Comparison of ENCODE assay signal across 1 cellular context in the genomic region with DNA sequence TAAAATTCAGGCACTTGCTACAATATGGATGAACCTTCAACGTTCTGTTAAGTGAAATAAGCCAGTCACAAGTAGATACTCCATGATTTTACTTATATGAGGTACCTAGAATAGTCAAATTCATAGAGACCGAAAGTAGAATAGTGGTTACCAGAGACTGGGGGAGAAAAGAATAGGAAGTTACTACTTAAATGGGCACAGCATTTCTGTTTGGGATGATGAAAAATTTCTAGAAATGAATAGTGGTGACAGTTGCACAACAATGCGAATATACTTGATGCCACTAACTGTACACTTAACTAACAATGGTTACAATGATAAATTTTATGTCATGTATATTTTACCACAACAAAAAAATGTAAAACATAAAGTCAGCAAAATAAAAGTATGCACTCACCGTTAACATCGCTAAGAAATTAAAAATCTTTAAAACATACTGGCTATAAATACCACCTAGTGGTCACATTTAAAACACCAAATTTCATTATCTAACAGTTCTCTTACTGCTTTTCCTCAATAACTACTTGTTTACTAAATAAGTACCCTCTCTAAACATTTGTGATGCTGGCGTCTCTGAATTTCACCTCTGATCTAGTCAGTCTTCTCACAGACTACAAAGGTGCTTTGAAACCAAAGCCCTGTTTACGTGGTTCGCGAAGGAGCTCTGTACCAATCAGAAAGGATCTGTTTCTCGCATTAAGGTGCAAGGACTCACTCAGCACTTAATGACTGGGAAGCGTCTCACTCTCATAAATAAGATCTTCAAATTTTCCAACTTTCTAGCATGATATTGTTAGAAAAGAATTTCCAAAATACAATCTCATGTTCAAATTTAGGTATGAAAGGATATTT.
TF ChIP-seq lines count a peak whose summit lies in the region.

No MANE protein-coding gene starts in this region.

TF ChIP-seq in K562, 482 proteins besides CTCF, POLR2A, EP300 and RAD21:
- TF ChIP-seq PRMT5 (CRISPR knock-in tag; IDR thresholded peaks at IDR 0.05) (no peak), MAFF (IDR thresholded peaks at IDR 0.05; ENCODE audit: low read length) (peak; percentile 58), ZNF551 (CRISPR knock-in tag; IDR thresholded peaks at IDR 0.05) (no peak), NCOA4 (IDR thresholded peaks at IDR 0.05; ENCODE audit: partially characterized antibody) (no peak), C11orf30 (IDR thresholded peaks at IDR 0.05; ENCODE audit: low read depth) (peak; percentile 89), BRD4 (IDR thresholded peaks at IDR 0.05) (no peak), SREBF2 (CRISPR knock-in tag; IDR thresholded peaks at IDR 0.05) (no peak), MAFK (IDR thresholded peaks at IDR 0.05; ENCODE audit: low read length) (0 out of 2 replicates have a peak, but pooled peaks have one; percentile 39), TAL1 (IDR thresholded peaks at IDR 0.05) (no peak), POLR2B (IDR thresholded peaks at IDR 0.05; ENCODE audit: low read depth, partially characterized antibody) (no peak), SIN3B (IDR thresholded peaks at IDR 0.05; ENCODE audit: low read depth) (no peak), PHB2 (IDR thresholded peaks at IDR 0.05; ENCODE audit: low read depth) (no peak), XRCC4 (IDR thresholded peaks at IDR 0.05; ENCODE audit: extremely low read depth, insufficient read depth, insufficient read length) (no peak), TBP (optimal IDR thresholded peaks at IDR 0.05; ENCODE audit: low read depth, low read length) (no peak), SNIP1 (IDR thresholded peaks at IDR 0.05; ENCODE audit: low read depth) (no peak), FOXM1 (IDR thresholded peaks at IDR 0.05; ENCODE audit: low read depth) (no peak), FOXM1 (CRISPR knock-in tag; IDR thresholded peaks at IDR 0.05; ENCODE audit: low read depth) (no peak), MEF2D (tag; conservative IDR thresholded peaks at IDR 0.05; ENCODE audit: low read depth) (no peak), CEBPB (tag; IDR thresholded peaks at IDR 0.05) (peak; percentile 81), ZEB2 (IDR thresholded peaks at IDR 0.05) (no peak), FOXK1 (CRISPR knock-in tag; IDR thresholded peaks at IDR 0.05; ENCODE audit: borderline replicate concordance) (no peak), NFATC3 (IDR thresholded peaks at IDR 0.05) (no peak), ZNF696 (CRISPR knock-in tag; conservative IDR thresholded peaks at IDR 0.05) (no peak), TARDBP (IDR thresholded peaks at IDR 0.05) (no peak), ZNF174 (CRISPR knock-in tag; IDR thresholded peaks at IDR 0.05) (no peak), ELF4 (CRISPR knock-in tag; IDR thresholded peaks at IDR 0.05) (no peak), ZNF217 (CRISPR knock-in tag; IDR thresholded peaks at IDR 0.05) (no peak), HCFC1 (IDR thresholded peaks at IDR 0.05; ENCODE audit: low read depth, low read length) (no peak), GATA2 (CRISPR knock-in tag; IDR thresholded peaks at IDR 0.05) (no peak), CEBPG (CRISPR knock-in tag; IDR thresholded peaks at IDR 0.05) (no peak), CEBPG (tag; conservative IDR thresholded peaks at IDR 0.05 in 1 of 2, IDR thresholded peaks at IDR 0.05 in 1 of 2) (peak in 1 of 2 experiments; percentile 81; a peak in 3 of 4 replicates), SMC3 (conservative IDR thresholded peaks at IDR 0.05; ENCODE audit: insufficient read depth, low read depth, low read length) (0 out of 2 replicates have a peak, but pooled peaks have one; percentile 13), PHTF2 (CRISPR knock-in tag; IDR thresholded peaks at IDR 0.05) (no peak), FOXK2 (conservative IDR thresholded peaks at IDR 0.05 in 1 of 2, IDR thresholded peaks at IDR 0.05 in 1 of 2; ENCODE audit: low read depth in 2 of 2) (0 out of 4 replicates have a peak, but pooled peaks of 1 of the 2 experiments have one; percentile 28), CAMTA2 (CRISPR knock-in tag; conservative IDR thresholded peaks at IDR 0.05) (no peak), SLC30A9 (CRISPR knock-in tag; IDR thresholded peaks at IDR 0.05) (no peak), ZNF324 (CRISPR knock-in tag; IDR thresholded peaks at IDR 0.05) (no peak), MAFG (tag; conservative IDR thresholded peaks at IDR 0.05) (peak; percentile 76), ELF1 (tag; IDR thresholded peaks at IDR 0.05) (no peak), TAF7 (tag; IDR thresholded peaks at IDR 0.05) (no peak), BCOR (IDR thresholded peaks at IDR 0.05) (no peak), THRA (IDR thresholded peaks at IDR 0.05) (no peak), NONO (IDR thresholded peaks at IDR 0.05; ENCODE audit: low read depth in 2 of 2, low read length in 1 of 2) (no peak), CHD2 (IDR thresholded peaks at IDR 0.05; ENCODE audit: low read depth, low read length) (no peak), U2AF2 (optimal IDR thresholded peaks at IDR 0.05; ENCODE audit: low read depth, low read length) (no peak), HDAC6 (IDR thresholded peaks at IDR 0.05; ENCODE audit: low read depth, low read length) (no peak), ZNF316 (IDR thresholded peaks at IDR 0.05) (peak; percentile 95), ZC3H11A (IDR thresholded peaks at IDR 0.05; ENCODE audit: low read depth, low read length) (no peak)
- TF ChIP-seq, protein P1, sequence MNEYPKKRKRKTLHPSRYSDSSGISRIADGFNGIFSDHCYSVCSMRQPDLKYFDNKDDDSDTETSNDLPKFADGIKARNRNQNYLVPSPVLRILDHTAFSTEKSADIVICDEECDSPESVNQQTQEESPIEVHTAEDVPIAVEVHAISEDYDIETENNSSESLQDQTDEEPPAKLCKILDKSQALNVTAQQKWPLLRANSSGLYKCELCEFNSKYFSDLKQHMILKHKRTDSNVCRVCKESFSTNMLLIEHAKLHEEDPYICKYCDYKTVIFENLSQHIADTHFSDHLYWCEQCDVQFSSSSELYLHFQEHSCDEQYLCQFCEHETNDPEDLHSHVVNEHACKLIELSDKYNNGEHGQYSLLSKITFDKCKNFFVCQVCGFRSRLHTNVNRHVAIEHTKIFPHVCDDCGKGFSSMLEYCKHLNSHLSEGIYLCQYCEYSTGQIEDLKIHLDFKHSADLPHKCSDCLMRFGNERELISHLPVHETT (CRISPR knock-in tag; conservative IDR thresholded peaks at IDR 0.05 in 1 of 2, IDR thresholded peaks at IDR 0.05 in 1 of 2), result no peak
- TF ChIP-seq, protein P2, sequence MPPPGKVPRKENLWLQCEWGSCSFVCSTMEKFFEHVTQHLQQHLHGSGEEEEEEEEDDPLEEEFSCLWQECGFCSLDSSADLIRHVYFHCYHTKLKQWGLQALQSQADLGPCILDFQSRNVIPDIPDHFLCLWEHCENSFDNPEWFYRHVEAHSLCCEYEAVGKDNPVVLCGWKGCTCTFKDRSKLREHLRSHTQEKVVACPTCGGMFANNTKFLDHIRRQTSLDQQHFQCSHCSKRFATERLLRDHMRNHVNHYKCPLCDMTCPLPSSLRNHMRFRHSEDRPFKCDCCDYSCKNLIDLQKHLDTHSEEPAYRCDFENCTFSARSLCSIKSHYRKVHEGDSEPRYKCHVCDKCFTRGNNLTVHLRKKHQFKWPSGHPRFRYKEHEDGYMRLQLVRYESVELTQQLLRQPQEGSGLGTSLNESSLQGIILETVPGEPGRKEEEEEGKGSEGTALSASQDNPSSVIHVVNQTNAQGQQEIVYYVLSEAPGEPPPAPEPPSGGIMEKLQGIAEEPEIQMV (tag; conservative IDR thresholded peaks at IDR 0.05; ENCODE audit: low read depth), result no peak
- TF ChIP-seq, protein P3, sequence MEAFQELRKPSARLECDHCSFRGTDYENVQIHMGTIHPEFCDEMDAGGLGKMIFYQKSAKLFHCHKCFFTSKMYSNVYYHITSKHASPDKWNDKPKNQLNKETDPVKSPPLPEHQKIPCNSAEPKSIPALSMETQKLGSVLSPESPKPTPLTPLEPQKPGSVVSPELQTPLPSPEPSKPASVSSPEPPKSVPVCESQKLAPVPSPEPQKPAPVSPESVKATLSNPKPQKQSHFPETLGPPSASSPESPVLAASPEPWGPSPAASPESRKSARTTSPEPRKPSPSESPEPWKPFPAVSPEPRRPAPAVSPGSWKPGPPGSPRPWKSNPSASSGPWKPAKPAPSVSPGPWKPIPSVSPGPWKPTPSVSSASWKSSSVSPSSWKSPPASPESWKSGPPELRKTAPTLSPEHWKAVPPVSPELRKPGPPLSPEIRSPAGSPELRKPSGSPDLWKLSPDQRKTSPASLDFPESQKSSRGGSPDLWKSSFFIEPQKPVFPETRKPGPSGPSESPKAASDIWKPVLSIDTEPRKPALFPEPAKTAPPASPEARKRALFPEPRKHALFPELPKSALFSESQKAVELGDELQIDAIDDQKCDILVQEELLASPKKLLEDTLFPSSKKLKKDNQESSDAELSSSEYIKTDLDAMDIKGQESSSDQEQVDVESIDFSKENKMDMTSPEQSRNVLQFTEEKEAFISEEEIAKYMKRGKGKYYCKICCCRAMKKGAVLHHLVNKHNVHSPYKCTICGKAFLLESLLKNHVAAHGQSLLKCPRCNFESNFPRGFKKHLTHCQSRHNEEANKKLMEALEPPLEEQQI (IDR thresholded peaks at IDR 0.05), result 0 out of 2 replicates have a peak, but pooled peaks have one; percentile 33
- TF ChIP-seq, protein P4, sequence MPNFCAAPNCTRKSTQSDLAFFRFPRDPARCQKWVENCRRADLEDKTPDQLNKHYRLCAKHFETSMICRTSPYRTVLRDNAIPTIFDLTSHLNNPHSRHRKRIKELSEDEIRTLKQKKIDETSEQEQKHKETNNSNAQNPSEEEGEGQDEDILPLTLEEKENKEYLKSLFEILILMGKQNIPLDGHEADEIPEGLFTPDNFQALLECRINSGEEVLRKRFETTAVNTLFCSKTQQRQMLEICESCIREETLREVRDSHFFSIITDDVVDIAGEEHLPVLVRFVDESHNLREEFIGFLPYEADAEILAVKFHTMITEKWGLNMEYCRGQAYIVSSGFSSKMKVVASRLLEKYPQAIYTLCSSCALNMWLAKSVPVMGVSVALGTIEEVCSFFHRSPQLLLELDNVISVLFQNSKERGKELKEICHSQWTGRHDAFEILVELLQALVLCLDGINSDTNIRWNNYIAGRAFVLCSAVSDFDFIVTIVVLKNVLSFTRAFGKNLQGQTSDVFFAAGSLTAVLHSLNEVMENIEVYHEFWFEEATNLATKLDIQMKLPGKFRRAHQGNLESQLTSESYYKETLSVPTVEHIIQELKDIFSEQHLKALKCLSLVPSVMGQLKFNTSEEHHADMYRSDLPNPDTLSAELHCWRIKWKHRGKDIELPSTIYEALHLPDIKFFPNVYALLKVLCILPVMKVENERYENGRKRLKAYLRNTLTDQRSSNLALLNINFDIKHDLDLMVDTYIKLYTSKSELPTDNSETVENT (CRISPR knock-in tag; IDR thresholded peaks at IDR 0.05), result no peak
